Comparison of ENCODE assay signal across 8 cellular contexts in the genomic region with DNA sequence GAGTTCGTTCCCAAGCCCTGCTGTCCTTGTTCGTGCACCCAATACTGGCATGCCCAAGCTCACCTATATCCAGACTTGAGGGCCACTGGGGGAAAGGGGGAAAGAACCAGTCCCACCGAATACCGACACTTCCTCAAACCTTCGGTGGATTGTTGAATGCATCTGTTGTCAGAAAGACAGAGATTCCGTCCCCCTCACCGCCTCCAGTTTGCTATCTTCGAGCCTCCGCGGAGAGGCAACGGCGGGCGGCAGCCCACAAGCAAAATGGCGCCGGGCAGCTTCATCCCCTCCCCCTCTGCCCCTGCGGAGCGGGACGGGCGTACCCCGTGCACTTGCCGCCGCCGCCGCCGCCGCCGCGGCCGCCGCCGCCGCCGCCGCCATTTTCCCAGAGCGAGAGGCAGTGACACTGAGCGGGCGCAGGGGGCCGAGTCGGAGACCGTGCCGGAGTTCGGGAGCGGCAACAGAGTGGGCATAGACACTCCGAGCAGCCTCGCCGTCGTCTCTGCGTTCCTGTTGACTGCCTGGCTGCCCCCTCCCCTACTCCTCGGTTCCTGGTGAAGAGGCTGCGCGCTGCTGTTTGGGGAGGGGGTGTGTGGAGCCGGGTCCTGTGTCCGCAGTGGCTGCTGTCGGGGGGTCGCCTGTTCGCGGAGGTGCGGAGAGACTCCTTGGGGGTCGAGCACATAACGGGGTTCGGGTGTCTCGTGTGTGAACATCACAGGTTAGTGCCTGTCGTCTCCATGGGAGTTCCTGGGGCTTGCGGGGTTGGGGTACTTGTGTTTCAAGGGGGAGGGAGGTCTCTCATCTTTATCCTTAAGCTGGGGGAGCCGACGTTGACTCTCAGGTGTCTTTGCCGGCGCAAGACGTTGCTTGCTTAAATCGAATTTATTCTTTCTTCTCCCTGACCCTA.
DNase-seq lines count a peak whose midpoint lies in the region; ATAC-seq and TF ChIP-seq lines count a peak whose summit lies in the region.

A gene with protein sequence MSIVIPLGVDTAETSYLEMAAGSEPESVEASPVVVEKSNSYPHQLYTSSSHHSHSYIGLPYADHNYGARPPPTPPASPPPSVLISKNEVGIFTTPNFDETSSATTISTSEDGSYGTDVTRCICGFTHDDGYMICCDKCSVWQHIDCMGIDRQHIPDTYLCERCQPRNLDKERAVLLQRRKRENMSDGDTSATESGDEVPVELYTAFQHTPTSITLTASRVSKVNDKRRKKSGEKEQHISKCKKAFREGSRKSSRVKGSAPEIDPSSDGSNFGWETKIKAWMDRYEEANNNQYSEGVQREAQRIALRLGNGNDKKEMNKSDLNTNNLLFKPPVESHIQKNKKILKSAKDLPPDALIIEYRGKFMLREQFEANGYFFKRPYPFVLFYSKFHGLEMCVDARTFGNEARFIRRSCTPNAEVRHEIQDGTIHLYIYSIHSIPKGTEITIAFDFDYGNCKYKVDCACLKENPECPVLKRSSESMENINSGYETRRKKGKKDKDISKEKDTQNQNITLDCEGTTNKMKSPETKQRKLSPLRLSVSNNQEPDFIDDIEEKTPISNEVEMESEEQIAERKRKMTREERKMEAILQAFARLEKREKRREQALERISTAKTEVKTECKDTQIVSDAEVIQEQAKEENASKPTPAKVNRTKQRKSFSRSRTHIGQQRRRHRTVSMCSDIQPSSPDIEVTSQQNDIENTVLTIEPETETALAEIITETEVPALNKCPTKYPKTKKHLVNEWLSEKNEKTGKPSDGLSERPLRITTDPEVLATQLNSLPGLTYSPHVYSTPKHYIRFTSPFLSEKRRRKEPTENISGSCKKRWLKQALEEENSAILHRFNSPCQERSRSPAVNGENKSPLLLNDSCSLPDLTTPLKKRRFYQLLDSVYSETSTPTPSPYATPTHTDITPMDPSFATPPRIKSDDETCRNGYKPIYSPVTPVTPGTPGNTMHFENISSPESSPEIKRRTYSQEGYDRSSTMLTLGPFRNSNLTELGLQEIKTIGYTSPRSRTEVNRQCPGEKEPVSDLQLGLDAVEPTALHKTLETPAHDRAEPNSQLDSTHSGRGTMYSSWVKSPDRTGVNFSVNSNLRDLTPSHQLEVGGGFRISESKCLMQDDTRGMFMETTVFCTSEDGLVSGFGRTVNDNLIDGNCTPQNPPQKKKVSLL (N-terminal part only) (plus strand): TSS at position 388 of the 907 bp plus-strand sequence. CDS start 26,748 bp downstream, outside the sequence.

- peak within 1 kb of the TSS; percentile 100 for H3K27ac Mint-ChIP-seq in T-helper 2 cell treated with Interferon-gamma antibody and Interleukin-4, amounts not matched to agents 5 μg/mL and 100 μg/mL, for 36 hours

- peak within 1 kb of the TSS; percentile 97 for H3K4me3 ChIP-seq in retinal pigment epithelial cell (ENCODE audit: low read length)

- H3K9me3 Mint-ChIP-seq in T-helper 2 cell treated with Interferon-gamma antibody and Interleukin-4, amounts not matched to agents 5 μg/mL and 100 μg/mL, for 36 hours = no peaks in the 10 kb centered on the region

- peak within 1 kb of the TSS; percentile 99 for H3K4me3 Mint-ChIP-seq in T-helper 2 cell treated with Interferon-gamma antibody and Interleukin-4, amounts not matched to agents 5 μg/mL and 100 μg/mL, for 36 hours

- TF ChIP-seq CTCF in GM12873 (IDR thresholded peaks at IDR 0.05; ENCODE audit: insufficient read depth, low read depth, low read length, missing control alignments) = peak; percentile 14
- TF ChIP-seq CTCF in retinal pigment epithelial cell (conservative IDR thresholded peaks at IDR 0.05; ENCODE audit: low read depth, low read length) = no peak

- peaks cover 54% of the 10 kb centered on the region for H3K36me3 Mint-ChIP-seq in T-helper 2 cell treated with Interferon-gamma antibody and Interleukin-4, amounts not matched to agents 5 μg/mL and 100 μg/mL, for 36 hours (ENCODE audit: low read depth)

- peaks cover 29% of the 10 kb centered on the region for H3K4me1 Mint-ChIP-seq in T-helper 2 cell treated with Interferon-gamma antibody and Interleukin-4, amounts not matched to agents 5 μg/mL and 100 μg/mL, for 36 hours (ENCODE audit: low read depth)

- peak; percentile 67 for DNase-seq in NCI-H146 treated with DMSO at 0.1 percent for 48 hours (lab: John Stamatoyannopoulos, UW; ENCODE audit: unreplicated experiment)
- peak; percentile 90 for DNase-seq in T-helper 2 cell treated with Interferon-gamma antibody and Interleukin-4, amounts not matched to agents 5 μg/mL and 100 μg/mL, for 36 hours (ENCODE audit: low spot score)
- peak; percentile 24 to 93 (median 82) for DNase-seq in anterior cingulate cortex (lab: John Stamatoyannopoulos, UW)
- peak; percentile 72 for DNase-seq in hepatic stellate cell (ENCODE audit: low spot score)
- no peak for DNase-seq in retinal pigment epithelial cell (ENCODE audit: low read depth)
- no peak for DNase-seq in pons (ENCODE audit: low spot score)

- H3K27me3 Mint-ChIP-seq in T-helper 2 cell treated with Interferon-gamma antibody and Interleukin-4, amounts not matched to agents 5 μg/mL and 100 μg/mL, for 36 hours (ENCODE audit: low read depth) = peaks cover 4% of the 10 kb centered on the region

- ATAC-seq in HG02763 (IDR thresholded peaks at IDR 0.05; ENCODE audit: unreplicated experiment) = peak; percentile 30

Comparison
In these comparisons a context has a peak if more than half of its experiments do, and no peak if none do; other contexts are left out.
1. DNase-seq: peak in NCI-H146 treated with DMSO at 0.1 percent for 48 hours (single experiment), T-helper 2 cell treated with Interferon-gamma antibody and Interleukin-4, amounts not matched to agents 5 μg/mL and 100 μg/mL, for 36 hours (single experiment), anterior cingulate cortex (58 of 58) and hepatic stellate cell (single experiment); none in retinal pigment epithelial cell (single experiment) and pons (single experiment).